ENCODE assay signal across 1 cellular context in the genomic region with DNA sequence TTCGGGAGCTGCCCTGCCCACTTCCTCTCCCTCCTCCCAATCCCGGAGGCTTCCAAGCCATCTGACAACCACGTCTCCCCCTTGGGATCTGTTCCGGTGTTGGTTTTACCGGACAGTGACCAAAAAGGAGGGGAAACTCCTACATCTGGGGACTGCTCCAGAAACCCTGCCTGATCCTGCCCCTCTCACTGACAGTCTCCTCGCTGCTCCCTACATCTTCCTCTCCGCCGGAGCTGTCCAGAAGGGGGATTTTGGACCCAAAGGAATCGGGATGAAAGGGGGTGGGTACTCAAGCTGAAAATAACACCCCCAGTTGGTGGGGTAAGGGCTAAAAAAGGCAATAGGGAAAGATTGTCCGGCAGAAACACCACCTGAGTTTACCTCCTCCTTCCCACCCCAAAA.
TF ChIP-seq lines count a peak whose summit lies in the region.

No MANE protein-coding gene starts in this region.

TF ChIP-seq in HepG2, 621 proteins besides CTCF, POLR2A, EP300 and RAD21 (continued from another document and continues in another):
- TF ChIP-seq AKAP8 (CRISPR knock-in tag; IDR thresholded peaks at IDR 0.05) (no peak), ELF4 (CRISPR knock-in tag; IDR thresholded peaks at IDR 0.05; ENCODE audit: borderline replicate concordance) (peak; percentile 27; the same call in 1 of the 2 replicates), ZNF850 (CRISPR knock-in tag; conservative IDR thresholded peaks at IDR 0.05) (no peak), PLRG1 (conservative IDR thresholded peaks at IDR 0.05) (no peak), ZNF34 (CRISPR knock-in tag; IDR thresholded peaks at IDR 0.05; ENCODE audit: borderline replicate concordance) (no peak), ZNF567 (CRISPR knock-in tag; IDR thresholded peaks at IDR 0.05; ENCODE audit: borderline replicate concordance) (no peak), ZNF333 (CRISPR knock-in tag; IDR thresholded peaks at IDR 0.05; ENCODE audit: borderline replicate concordance) (no peak), ZSCAN25 (CRISPR knock-in tag; IDR thresholded peaks at IDR 0.05) (no peak), NFYC (CRISPR knock-in tag; IDR thresholded peaks at IDR 0.05) (no peak), THAP11 (CRISPR knock-in tag; IDR thresholded peaks at IDR 0.05) (no peak), ATAD3A (CRISPR knock-in tag; IDR thresholded peaks at IDR 0.05) (no peak), SOX5 (CRISPR knock-in tag; IDR thresholded peaks at IDR 0.05; ENCODE audit: borderline replicate concordance) (no peak), ZFP90 (CRISPR knock-in tag; IDR thresholded peaks at IDR 0.05; ENCODE audit: borderline replicate concordance) (no peak), ZBTB7A (CRISPR knock-in tag; IDR thresholded peaks at IDR 0.05) (no peak), POGZ (CRISPR knock-in tag; IDR thresholded peaks at IDR 0.05) (no peak), TOPORS (CRISPR knock-in tag; IDR thresholded peaks at IDR 0.05) (no peak), FLYWCH1 (CRISPR knock-in tag; IDR thresholded peaks at IDR 0.05) (0 out of 2 replicates have a peak, but pooled peaks have one; percentile 77), ZNF451 (CRISPR knock-in tag; IDR thresholded peaks at IDR 0.05) (no peak), ZNF160 (CRISPR knock-in tag; IDR thresholded peaks at IDR 0.05) (no peak), ZMAT3 (CRISPR knock-in tag; conservative IDR thresholded peaks at IDR 0.05) (peak; percentile 36; the same call in 1 of the 2 replicates), KLF16 (CRISPR knock-in tag; IDR thresholded peaks at IDR 0.05) (peak in 1 of 2 experiments; percentile 50; a peak in 1 of 4 replicates), TP53 (CRISPR knock-in tag; conservative IDR thresholded peaks at IDR 0.05) (no peak), HNRNPH1 (optimal IDR thresholded peaks at IDR 0.05; ENCODE audit: low read depth, low read length) (no peak), ZBTB21 (CRISPR knock-in tag; IDR thresholded peaks at IDR 0.05) (no peak), KLF9 (CRISPR knock-in tag; IDR thresholded peaks at IDR 0.05; ENCODE audit: low read depth) (no peak), MYNN (CRISPR knock-in tag; IDR thresholded peaks at IDR 0.05; ENCODE audit: low read depth) (no peak), ZNF337 (CRISPR knock-in tag; IDR thresholded peaks at IDR 0.05; ENCODE audit: borderline replicate concordance, low read depth) (no peak), ZNF879 (CRISPR knock-in tag; IDR thresholded peaks at IDR 0.05) (no peak), MAFF (IDR thresholded peaks at IDR 0.05; ENCODE audit: low read depth, low read length) (no peak), HMG20B (CRISPR knock-in tag; conservative IDR thresholded peaks at IDR 0.05) (no peak; the same call in 1 of the 2 replicates), ZBTB20 (CRISPR knock-in tag; IDR thresholded peaks at IDR 0.05; ENCODE audit: borderline replicate concordance, low read depth) (no peak; the same call in 1 of the 2 replicates)
- TF ChIP-seq, protein P1, sequence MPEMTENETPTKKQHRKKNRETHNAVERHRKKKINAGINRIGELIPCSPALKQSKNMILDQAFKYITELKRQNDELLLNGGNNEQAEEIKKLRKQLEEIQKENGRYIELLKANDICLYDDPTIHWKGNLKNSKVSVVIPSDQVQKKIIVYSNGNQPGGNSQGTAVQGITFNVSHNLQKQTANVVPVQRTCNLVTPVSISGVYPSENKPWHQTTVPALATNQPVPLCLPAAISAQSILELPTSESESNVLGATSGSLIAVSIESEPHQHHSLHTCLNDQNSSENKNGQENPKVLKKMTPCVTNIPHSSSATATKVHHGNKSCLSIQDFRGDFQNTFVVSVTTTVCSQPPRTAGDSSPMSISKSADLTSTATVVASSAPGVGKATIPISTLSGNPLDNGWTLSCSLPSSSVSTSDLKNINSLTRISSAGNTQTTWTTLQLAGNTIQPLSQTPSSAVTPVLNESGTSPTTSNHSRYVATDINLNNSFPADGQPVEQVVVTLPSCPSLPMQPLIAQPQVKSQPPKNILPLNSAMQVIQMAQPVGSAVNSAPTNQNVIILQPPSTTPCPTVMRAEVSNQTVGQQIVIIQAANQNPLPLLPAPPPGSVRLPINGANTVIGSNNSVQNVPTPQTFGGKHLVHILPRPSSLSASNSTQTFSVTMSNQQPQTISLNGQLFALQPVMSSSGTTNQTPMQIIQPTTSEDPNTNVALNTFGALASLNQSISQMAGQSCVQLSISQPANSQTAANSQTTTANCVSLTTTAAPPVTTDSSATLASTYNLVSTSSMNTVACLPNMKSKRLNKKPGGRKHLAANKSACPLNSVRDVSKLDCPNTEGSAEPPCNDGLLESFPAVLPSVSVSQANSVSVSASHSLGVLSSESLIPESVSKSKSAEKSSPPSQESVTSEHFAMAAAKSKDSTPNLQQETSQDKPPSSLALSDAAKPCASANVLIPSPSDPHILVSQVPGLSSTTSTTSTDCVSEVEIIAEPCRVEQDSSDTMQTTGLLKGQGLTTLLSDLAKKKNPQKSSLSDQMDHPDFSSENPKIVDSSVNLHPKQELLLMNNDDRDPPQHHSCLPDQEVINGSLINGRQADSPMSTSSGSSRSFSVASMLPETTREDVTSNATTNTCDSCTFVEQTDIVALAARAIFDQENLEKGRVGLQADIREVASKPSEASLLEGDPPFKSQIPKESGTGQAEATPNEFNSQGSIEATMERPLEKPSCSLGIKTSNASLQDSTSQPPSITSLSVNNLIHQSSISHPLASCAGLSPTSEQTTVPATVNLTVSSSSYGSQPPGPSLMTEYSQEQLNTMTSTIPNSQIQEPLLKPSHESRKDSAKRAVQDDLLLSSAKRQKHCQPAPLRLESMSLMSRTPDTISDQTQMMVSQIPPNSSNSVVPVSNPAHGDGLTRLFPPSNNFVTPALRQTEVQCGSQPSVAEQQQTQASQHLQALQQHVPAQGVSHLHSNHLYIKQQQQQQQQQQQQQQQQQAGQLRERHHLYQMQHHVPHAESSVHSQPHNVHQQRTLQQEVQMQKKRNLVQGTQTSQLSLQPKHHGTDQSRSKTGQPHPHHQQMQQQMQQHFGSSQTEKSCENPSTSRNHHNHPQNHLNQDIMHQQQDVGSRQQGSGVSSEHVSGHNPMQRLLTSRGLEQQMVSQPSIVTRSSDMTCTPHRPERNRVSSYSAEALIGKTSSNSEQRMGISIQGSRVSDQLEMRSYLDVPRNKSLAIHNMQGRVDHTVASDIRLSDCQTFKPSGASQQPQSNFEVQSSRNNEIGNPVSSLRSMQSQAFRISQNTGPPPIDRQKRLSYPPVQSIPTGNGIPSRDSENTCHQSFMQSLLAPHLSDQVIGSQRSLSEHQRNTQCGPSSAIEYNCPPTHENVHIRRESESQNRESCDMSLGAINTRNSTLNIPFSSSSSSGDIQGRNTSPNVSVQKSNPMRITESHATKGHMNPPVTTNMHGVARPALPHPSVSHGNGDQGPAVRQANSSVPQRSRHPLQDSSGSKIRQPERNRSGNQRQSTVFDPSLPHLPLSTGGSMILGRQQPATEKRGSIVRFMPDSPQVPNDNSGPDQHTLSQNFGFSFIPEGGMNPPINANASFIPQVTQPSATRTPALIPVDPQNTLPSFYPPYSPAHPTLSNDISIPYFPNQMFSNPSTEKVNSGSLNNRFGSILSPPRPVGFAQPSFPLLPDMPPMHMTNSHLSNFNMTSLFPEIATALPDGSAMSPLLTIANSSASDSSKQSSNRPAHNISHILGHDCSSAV (CRISPR knock-in tag; IDR thresholded peaks at IDR 0.05; ENCODE audit: borderline replicate concordance) = no peak
- TF ChIP-seq, protein P2, sequence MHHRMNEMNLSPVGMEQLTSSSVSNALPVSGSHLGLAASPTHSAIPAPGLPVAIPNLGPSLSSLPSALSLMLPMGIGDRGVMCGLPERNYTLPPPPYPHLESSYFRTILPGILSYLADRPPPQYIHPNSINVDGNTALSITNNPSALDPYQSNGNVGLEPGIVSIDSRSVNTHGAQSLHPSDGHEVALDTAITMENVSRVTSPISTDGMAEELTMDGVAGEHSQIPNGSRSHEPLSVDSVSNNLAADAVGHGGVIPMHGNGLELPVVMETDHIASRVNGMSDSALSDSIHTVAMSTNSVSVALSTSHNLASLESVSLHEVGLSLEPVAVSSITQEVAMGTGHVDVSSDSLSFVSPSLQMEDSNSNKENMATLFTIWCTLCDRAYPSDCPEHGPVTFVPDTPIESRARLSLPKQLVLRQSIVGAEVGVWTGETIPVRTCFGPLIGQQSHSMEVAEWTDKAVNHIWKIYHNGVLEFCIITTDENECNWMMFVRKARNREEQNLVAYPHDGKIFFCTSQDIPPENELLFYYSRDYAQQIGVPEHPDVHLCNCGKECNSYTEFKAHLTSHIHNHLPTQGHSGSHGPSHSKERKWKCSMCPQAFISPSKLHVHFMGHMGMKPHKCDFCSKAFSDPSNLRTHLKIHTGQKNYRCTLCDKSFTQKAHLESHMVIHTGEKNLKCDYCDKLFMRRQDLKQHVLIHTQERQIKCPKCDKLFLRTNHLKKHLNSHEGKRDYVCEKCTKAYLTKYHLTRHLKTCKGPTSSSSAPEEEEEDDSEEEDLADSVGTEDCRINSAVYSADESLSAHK (CRISPR knock-in tag; IDR thresholded peaks at IDR 0.05; ENCODE audit: borderline replicate concordance) = no peak
- TF ChIP-seq, protein P3, sequence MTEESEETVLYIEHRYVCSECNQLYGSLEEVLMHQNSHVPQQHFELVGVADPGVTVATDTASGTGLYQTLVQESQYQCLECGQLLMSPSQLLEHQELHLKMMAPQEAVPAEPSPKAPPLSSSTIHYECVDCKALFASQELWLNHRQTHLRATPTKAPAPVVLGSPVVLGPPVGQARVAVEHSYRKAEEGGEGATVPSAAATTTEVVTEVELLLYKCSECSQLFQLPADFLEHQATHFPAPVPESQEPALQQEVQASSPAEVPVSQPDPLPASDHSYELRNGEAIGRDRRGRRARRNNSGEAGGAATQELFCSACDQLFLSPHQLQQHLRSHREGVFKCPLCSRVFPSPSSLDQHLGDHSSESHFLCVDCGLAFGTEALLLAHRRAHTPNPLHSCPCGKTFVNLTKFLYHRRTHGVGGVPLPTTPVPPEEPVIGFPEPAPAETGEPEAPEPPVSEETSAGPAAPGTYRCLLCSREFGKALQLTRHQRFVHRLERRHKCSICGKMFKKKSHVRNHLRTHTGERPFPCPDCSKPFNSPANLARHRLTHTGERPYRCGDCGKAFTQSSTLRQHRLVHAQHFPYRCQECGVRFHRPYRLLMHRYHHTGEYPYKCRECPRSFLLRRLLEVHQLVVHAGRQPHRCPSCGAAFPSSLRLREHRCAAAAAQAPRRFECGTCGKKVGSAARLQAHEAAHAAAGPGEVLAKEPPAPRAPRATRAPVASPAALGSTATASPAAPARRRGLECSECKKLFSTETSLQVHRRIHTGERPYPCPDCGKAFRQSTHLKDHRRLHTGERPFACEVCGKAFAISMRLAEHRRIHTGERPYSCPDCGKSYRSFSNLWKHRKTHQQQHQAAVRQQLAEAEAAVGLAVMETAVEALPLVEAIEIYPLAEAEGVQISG (CRISPR knock-in tag; IDR thresholded peaks at IDR 0.05) = 0 out of 2 replicates have a peak, but pooled peaks have one; percentile 27
- TF ChIP-seq, protein P4, sequence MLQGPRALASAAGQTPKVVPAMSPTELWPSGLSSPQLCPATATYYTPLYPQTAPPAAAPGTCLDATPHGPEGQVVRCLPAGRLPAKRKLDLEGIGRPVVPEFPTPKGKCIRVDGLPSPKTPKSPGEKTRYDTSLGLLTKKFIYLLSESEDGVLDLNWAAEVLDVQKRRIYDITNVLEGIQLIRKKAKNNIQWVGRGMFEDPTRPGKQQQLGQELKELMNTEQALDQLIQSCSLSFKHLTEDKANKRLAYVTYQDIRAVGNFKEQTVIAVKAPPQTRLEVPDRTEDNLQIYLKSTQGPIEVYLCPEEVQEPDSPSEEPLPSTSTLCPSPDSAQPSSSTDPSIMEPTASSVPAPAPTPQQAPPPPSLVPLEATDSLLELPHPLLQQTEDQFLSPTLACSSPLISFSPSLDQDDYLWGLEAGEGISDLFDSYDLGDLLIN (CRISPR knock-in tag; IDR thresholded peaks at IDR 0.05; ENCODE audit: borderline replicate concordance) = no peak
- TF ChIP-seq, protein P5, sequence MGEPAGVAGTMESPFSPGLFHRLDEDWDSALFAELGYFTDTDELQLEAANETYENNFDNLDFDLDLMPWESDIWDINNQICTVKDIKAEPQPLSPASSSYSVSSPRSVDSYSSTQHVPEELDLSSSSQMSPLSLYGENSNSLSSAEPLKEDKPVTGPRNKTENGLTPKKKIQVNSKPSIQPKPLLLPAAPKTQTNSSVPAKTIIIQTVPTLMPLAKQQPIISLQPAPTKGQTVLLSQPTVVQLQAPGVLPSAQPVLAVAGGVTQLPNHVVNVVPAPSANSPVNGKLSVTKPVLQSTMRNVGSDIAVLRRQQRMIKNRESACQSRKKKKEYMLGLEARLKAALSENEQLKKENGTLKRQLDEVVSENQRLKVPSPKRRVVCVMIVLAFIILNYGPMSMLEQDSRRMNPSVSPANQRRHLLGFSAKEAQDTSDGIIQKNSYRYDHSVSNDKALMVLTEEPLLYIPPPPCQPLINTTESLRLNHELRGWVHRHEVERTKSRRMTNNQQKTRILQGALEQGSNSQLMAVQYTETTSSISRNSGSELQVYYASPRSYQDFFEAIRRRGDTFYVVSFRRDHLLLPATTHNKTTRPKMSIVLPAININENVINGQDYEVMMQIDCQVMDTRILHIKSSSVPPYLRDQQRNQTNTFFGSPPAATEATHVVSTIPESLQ (CRISPR knock-in tag; conservative IDR thresholded peaks at IDR 0.05) = no peak
- TF ChIP-seq, protein P6, sequence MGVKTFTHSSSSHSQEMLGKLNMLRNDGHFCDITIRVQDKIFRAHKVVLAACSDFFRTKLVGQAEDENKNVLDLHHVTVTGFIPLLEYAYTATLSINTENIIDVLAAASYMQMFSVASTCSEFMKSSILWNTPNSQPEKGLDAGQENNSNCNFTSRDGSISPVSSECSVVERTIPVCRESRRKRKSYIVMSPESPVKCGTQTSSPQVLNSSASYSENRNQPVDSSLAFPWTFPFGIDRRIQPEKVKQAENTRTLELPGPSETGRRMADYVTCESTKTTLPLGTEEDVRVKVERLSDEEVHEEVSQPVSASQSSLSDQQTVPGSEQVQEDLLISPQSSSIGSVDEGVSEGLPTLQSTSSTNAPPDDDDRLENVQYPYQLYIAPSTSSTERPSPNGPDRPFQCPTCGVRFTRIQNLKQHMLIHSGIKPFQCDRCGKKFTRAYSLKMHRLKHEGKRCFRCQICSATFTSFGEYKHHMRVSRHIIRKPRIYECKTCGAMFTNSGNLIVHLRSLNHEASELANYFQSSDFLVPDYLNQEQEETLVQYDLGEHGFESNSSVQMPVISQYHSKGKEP (CRISPR knock-in tag; IDR thresholded peaks at IDR 0.05) = no peak
- TF ChIP-seq, protein P7, sequence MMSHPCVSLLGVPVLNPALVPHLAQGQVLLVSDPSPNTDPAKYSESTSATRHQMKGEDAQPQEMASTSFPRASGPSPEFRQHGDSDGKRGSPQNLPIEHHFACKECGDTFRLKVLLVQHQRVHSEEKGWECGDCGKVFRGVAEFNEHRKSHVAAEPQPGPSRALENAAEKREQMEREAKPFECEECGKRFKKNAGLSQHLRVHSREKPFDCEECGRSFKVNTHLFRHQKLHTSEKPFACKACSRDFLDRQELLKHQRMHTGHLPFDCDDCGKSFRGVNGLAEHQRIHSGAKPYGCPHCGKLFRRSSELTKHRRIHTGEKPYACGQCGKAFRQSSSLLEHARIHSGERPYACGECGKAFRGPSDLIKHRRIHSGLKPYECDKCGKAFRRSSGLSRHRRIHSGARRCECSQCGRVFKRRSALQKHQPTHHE (CRISPR knock-in tag; IDR thresholded peaks at IDR 0.05; ENCODE audit: borderline replicate concordance) = 0 out of 2 replicates have a peak, but pooled peaks have one; percentile 43
- TF ChIP-seq, protein P8, sequence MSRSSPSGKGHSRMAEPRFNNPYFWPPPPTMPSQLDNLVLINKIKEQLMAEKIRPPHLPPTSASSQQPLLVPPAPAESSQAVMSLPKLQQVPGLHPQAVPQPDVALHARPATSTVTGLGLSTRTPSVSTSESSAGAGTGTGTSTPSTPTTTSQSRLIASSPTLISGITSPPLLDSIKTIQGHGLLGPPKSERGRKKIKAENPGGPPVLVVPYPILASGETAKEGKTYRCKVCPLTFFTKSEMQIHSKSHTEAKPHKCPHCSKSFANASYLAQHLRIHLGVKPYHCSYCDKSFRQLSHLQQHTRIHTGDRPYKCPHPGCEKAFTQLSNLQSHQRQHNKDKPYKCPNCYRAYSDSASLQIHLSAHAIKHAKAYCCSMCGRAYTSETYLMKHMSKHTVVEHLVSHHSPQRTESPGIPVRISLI (CRISPR knock-in tag; IDR thresholded peaks at IDR 0.05; ENCODE audit: borderline replicate concordance) = peak; percentile 25; the same call in 1 of the 2 replicates
